28 cellular contexts compared by ENCODE assay signal in the genomic region with DNA sequence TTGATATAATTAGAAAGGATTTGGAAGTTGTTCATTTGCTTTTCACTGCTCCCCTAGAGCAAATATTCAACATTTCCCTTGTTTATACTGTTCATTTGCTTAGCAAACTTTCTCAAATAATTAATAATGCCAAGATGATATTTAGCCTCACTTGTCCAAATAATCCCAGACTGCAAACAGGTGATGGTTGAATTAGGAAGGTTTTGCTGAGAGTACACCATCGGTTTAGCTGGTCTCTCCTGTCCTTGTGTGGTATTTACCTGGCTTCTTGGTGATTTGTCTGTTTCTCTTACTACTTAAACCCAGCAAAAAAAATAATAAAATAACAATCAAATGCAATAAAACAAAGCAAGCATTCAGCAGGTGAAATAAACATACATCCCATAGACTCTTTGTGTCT.
"Had no signal": no experiment of that assay in that cellular context is flagged by ENCODE, and none has a peak within 500 bp of the region (broad histone marks: within the 10 kb centered on the region; RNA-seq: fewer than 3 reads in every experiment).

No MANE protein-coding gene starts in this region.

- DNase-seq: colonic mucosa; effector CD8-positive, alpha-beta T cell; foreskin keratinocyte; heart left ventricle; kidney; mesenchymal stem cell; mucosa of descending colon; naive B cell; pancreas; right cardiac atrium; stimulated activated CD4-positive, alpha-beta T cell treated with anti-CD3 and anti-CD28 coated beads, Interleukin-2, amount 100 ng/mL, for 24 hours; stimulated activated CD4-positive, alpha-beta T cell treated with anti-CD3 and anti-CD28 coated beads, Interleukin-4, amount 100 ng/mL, for 4 hours; stimulated activated naive CD8-positive, alpha-beta T cell treated with anti-CD3 and anti-CD28 coated beads, Interleukin-15, Interleukin-2, amounts not matched to agents 100 U/mL and 50 U/mL, for 24 hours; thyroid gland; trophoblast cell had no signal

- H3K9me3 ChIP-seq: colonic mucosa, esophagus muscularis mucosa, gastroesophageal sphincter, heart left ventricle, mucosa of descending colon, neutrophil, pancreas, sigmoid colon, thyroid gland, vagina had no signal

- H3K27ac ChIP-seq: colonic mucosa, esophagus muscularis mucosa, foreskin keratinocyte, gastroesophageal sphincter, heart left ventricle, hepatocyte, neutrophil, pancreas, sigmoid colon, thyroid gland, vagina had no signal

- H3K36me3 ChIP-seq: colonic mucosa, neutrophil, pancreas, thyroid gland, vagina had no signal

- H3K27ac Mint-ChIP-seq: dendritic cell treated with granulocyte-macrophage colony-stimulating factor and Interleukin-4, amounts not matched to agents 40 ng/mL and 50 ng/mL, for 4 days; mesothelial cell of epicardium; natural killer cell treated with Interleukin-12 subunit alpha and Interleukin-12 subunit beta and Interleukin-15 and Interleukin-18, amount 100 ng/mL, for 72 hours; stimulated activated memory B cell treated with anti-CD40 and anti-IgM and Interleukin-4, amounts not matched to agents 10 μg/mL and 1 μg/mL and 100 μg/mL, for 72 hours had no signal

- ATAC-seq: foreskin keratinocyte; gastroesophageal sphincter; heart left ventricle; left lobe of liver; mucosa of descending colon; natural killer cell treated with Interleukin-12 subunit alpha and Interleukin-12 subunit beta and Interleukin-15 and Interleukin-18, amount 100 ng/mL, for 72 hours; right cardiac atrium; stimulated activated memory B cell treated with anti-CD40 and anti-IgM and Interleukin-4, amounts not matched to agents 10 μg/mL and 1 μg/mL and 100 μg/mL, for 72 hours; stimulated activated naive CD8-positive, alpha-beta T cell treated with anti-CD3 and anti-CD28 coated beads, Interleukin-15, Interleukin-2, amounts not matched to agents 100 U/mL and 50 U/mL, for 24 hours had no signal

- H3K27me3 ChIP-seq: colonic mucosa, esophagus muscularis mucosa, foreskin keratinocyte, gastroesophageal sphincter, heart left ventricle, hepatocyte, neutrophil, pancreas, sigmoid colon, thyroid gland, vagina had no signal

- H3K4me1 ChIP-seq: colonic mucosa, foreskin keratinocyte, gastroesophageal sphincter, sigmoid colon, vagina had no signal

- H3K9me3 Mint-ChIP-seq: dendritic cell treated with granulocyte-macrophage colony-stimulating factor and Interleukin-4, amounts not matched to agents 40 ng/mL and 50 ng/mL, for 4 days; mesothelial cell of epicardium; naive B cell; natural killer cell treated with Interleukin-12 subunit alpha and Interleukin-12 subunit beta and Interleukin-15 and Interleukin-18, amount 100 ng/mL, for 72 hours; neural crest cell; stimulated activated memory B cell treated with anti-CD40 and anti-IgM and Interleukin-4, amounts not matched to agents 10 μg/mL and 1 μg/mL and 100 μg/mL, for 72 hours had no signal

- H3K27me3 Mint-ChIP-seq: dendritic cell treated with granulocyte-macrophage colony-stimulating factor and Interleukin-4, amounts not matched to agents 40 ng/mL and 50 ng/mL, for 4 days; naive B cell; natural killer cell treated with Interleukin-12 subunit alpha and Interleukin-12 subunit beta and Interleukin-15 and Interleukin-18, amount 100 ng/mL, for 72 hours; stimulated activated memory B cell treated with anti-CD40 and anti-IgM and Interleukin-4, amounts not matched to agents 10 μg/mL and 1 μg/mL and 100 μg/mL, for 72 hours had no signal

- H3K4me3 ChIP-seq: colonic mucosa, esophagus muscularis mucosa, gastroesophageal sphincter, heart left ventricle, hepatocyte, lung, mucosa of descending colon, pancreas, sigmoid colon, thyroid gland, vagina had no signal

- H3K4me1 Mint-ChIP-seq: mesothelial cell of epicardium, neural crest cell had no signal

- H3K4me3 Mint-ChIP-seq: dendritic cell treated with granulocyte-macrophage colony-stimulating factor and Interleukin-4, amounts not matched to agents 40 ng/mL and 50 ng/mL, for 4 days; mesothelial cell of epicardium; naive B cell; natural killer cell treated with Interleukin-12 subunit alpha and Interleukin-12 subunit beta and Interleukin-15 and Interleukin-18, amount 100 ng/mL, for 72 hours; neural crest cell; stimulated activated memory B cell treated with anti-CD40 and anti-IgM and Interleukin-4, amounts not matched to agents 10 μg/mL and 1 μg/mL and 100 μg/mL, for 72 hours had no signal
